ENCODE assay signal across 16 cellular contexts in the genomic region with DNA sequence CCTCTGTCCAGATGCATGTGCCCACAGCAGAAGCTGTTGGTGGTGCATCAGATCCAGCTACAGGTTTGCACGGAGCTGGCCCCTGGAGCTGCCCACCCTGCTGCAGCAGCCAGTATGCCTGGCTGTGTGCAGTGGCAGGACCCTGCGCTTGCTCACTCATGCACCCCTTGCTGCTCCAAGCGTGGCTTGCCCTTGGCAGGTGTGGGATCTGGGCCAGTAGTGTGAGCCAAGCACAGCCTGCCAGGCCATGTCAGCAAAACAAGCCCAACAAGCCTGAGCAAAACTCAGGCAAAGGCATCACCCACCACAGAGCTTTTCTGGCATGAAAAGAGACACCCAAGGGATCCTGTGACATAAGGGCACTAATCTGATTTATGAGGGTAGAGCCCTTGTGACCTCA. TPM values are rescaled to one million over a fixed set of nuclear protein-coding genes. Genes with fewer than 3 reads are reported as not detected.
DNase-seq lines count a peak whose midpoint lies in the region; TF ChIP-seq lines count a peak whose summit lies in the region.
"Had no signal": no experiment of that assay in that cellular context is flagged by ENCODE, and none has a peak within 500 bp of the region (broad histone marks: within the 10 kb centered on the region; RNA-seq: fewer than 3 reads in every experiment).

No MANE protein-coding gene starts in this region.

- H3K4me3 Mint-ChIP-seq in MCF 10A (ENCODE audit: unreplicated experiment) = no peak overlapping the region
- no peak overlapping the region for H3K4me3 Mint-ChIP-seq in neural progenitor cell
- H3K4me3 Mint-ChIP-seq: CD4-positive, CD25-positive, alpha-beta regulatory T cell had no signal

- H3K9ac ChIP-seq in mammary epithelial cell (ENCODE audit: insufficient read depth, low read length) (no peak overlapping the region), neural progenitor cell (no peak overlapping the region)
- H3K9ac ChIP-seq: BLaER1 treated with 17β-estradiol and CSF1 and Interleukin-3, amounts not matched to agents 10 nM and 100 nM had no signal

- no peaks in the 10 kb centered on the region for H3F3A ChIP-seq in neural progenitor cell (ENCODE audit: low read depth)

- H3K9me3 Mint-ChIP-seq in MCF 10A (ENCODE audit: unreplicated experiment) (no peaks in the 10 kb centered on the region), neural progenitor cell (no peaks in the 10 kb centered on the region)
- H3K9me3 Mint-ChIP-seq: CD4-positive, CD25-positive, alpha-beta regulatory T cell had no signal

- H3K27ac ChIP-seq in mammary epithelial cell (ENCODE audit: insufficient read depth, low read depth, low read length) (no peak overlapping the region), RWPE1 (peak overlapping the region; percentile 17), dorsolateral prefrontal cortex (no peak overlapping the region), neural progenitor cell (no peak overlapping the region)
- H3K27ac ChIP-seq: BLaER1 treated with 17β-estradiol and CSF1 and Interleukin-3, amounts not matched to agents 10 nM and 100 nM had no signal

- no peaks in the 10 kb centered on the region for H3K27me3 ChIP-seq in mammary epithelial cell (ENCODE audit: insufficient read depth, low read length)
- no peaks in the 10 kb centered on the region for H3K27me3 ChIP-seq in dorsolateral prefrontal cortex
- H3K27me3 ChIP-seq in neural progenitor cell = no peaks in the 10 kb centered on the region
- H3K27me3 ChIP-seq: BLaER1 treated with 17β-estradiol and CSF1 and Interleukin-3, amounts not matched to agents 10 nM and 100 nM had no signal

- H2AFZ ChIP-seq in mammary epithelial cell (ENCODE audit: low read depth, low read length) (no peak overlapping the region), neural progenitor cell (replicated peaks) (no peak overlapping the region)

- in situ Hi-C loops in mammary epithelial cell (cut with MboI; ENCODE audit: low sequenced_read_pairs in 2 of 2) = no loop called here

- CTCF ChIA-PET in mammary epithelial cell (lab: Charles Lee; ENCODE audit: low non-redundant PET) = no interaction called here
- CTCF ChIA-PET in MCF 10A (lab: Yijun Ruan, JAX) = interaction anchor here (0.7 kb wide), 1 partner anchor 27 kb away, joined by 5 read pairs; no protein-coding TSS in a partner anchor
- CTCF ChIA-PET in RWPE1 (lab: Yijun Ruan, JAX) = no interaction called here

- peak; percentile 7 for DNase-seq in mammary epithelial cell
- DNase-seq in MCF 10A (ENCODE audit: unreplicated experiment) = no peak
- no peak for DNase-seq in RWPE1 (ENCODE audit: low spot score)
- DNase-seq in epithelial cell of esophagus (ENCODE audit: low read depth) = peak; percentile 20
- DNase-seq in myocyte (ENCODE audit: low read depth) = peak; percentile 28
- no peak for DNase-seq in dorsolateral prefrontal cortex
- no peak for DNase-seq in neural progenitor cell (ENCODE audit: low spot score)
- DNase-seq in posterior vena cava (ENCODE audit: low spot score) = no peak
- DNase-seq: ACHN; CD4-positive, CD25-positive, alpha-beta regulatory T cell; DMS79; GOT3 had no signal

- H3K4me1 Mint-ChIP-seq in MCF 10A (ENCODE audit: insufficient read depth, unreplicated experiment) (no peaks in the 10 kb centered on the region), neural progenitor cell (peaks cover 2% of the 10 kb centered on the region)
- H3K4me1 Mint-ChIP-seq: CD4-positive, CD25-positive, alpha-beta regulatory T cell had no signal

- BruUV-seq in mammary epithelial cell (replicated peaks; lab: Mats Ljungman, UMichigan) (no TSS peak), MCF 10A (replicated peaks; lab: Mats Ljungman, UMichigan) (no TSS peak)

- no peaks in the 10 kb centered on the region for H3K36me3 ChIP-seq in mammary epithelial cell (ENCODE audit: insufficient read depth, low read length)
- no peaks in the 10 kb centered on the region for H3K36me3 ChIP-seq in neural progenitor cell
- H3K36me3 ChIP-seq: BLaER1 treated with 17β-estradiol and CSF1 and Interleukin-3, amounts not matched to agents 10 nM and 100 nM; HAP-1 had no signal

- H4K20me1 ChIP-seq in mammary epithelial cell (ENCODE audit: insufficient read depth, low read length) (no peaks in the 10 kb centered on the region), neural progenitor cell (ENCODE audit: low read depth) (no peaks in the 10 kb centered on the region)
- H4K20me1 ChIP-seq: BLaER1 treated with 17β-estradiol and CSF1 and Interleukin-3, amounts not matched to agents 10 nM and 100 nM had no signal

- no peaks in the 10 kb centered on the region for H3K9me3 ChIP-seq in mammary epithelial cell (replicated peaks; ENCODE audit: insufficient read depth, low read length)
- H3K9me3 ChIP-seq in neural progenitor cell (ENCODE audit: low read depth) = no peaks in the 10 kb centered on the region
- H3K9me3 ChIP-seq: HAP-1 had no signal

- H3K79me2 ChIP-seq in mammary epithelial cell (ENCODE audit: insufficient read depth, low read length) = no peaks in the 10 kb centered on the region
- no peaks in the 10 kb centered on the region for H3K79me2 ChIP-seq in neural progenitor cell (ENCODE audit: low read depth)

- intact Hi-C loops in mammary epithelial cell (cut with micrococcal nuclease) = no loop called here
- intact Hi-C loops in MCF 10A (cut with micrococcal nuclease) = no loop called here
- intact Hi-C loops in dorsolateral prefrontal cortex (cut with DNase I) = no loop called here
- intact Hi-C loops in posterior vena cava (cut with DNase I) = no loop called here

- no peaks in the 10 kb centered on the region for H3K36me3 Mint-ChIP-seq in MCF 10A (ENCODE audit: insufficient read depth, unreplicated experiment)
- H3K36me3 Mint-ChIP-seq in neural progenitor cell = no peaks in the 10 kb centered on the region
- H3K36me3 Mint-ChIP-seq: CD4-positive, CD25-positive, alpha-beta regulatory T cell had no signal

- TF ChIP-seq CTCF in mammary epithelial cell (conservative IDR thresholded peaks at IDR 0.05 in 1 of 2, IDR thresholded peaks at IDR 0.05 in 1 of 2; ENCODE audit: extremely low read depth in 1 of 2, insufficient read depth in 1 of 2, low read depth in 1 of 2, low read length in 2 of 2) (no peak), MCF 10A (IDR thresholded peaks at IDR 0.05; ENCODE audit: unreplicated experiment) (no peak), RWPE1 (conservative IDR thresholded peaks at IDR 0.05; ENCODE audit: low read depth) (no peak), epithelial cell of esophagus (IDR thresholded peaks at IDR 0.05; ENCODE audit: insufficient read depth, low read depth, low read length, missing control alignments) (no peak), dorsolateral prefrontal cortex (IDR thresholded peaks at IDR 0.05 in 54 of 56, conservative IDR thresholded peaks at IDR 0.05 in 2 of 56; ENCODE audit: low read depth in 1 of 56, partially characterized antibody in 56 of 56) (no peak), neural progenitor cell (IDR thresholded peaks at IDR 0.05) (no peak)

- H3K4me3 ChIP-seq in mammary epithelial cell (replicated peaks in 1 of 3; ENCODE audit: insufficient read depth in 1 of 3, low read depth in 2 of 3, low read length in 3 of 3) (no peak overlapping the region), epithelial cell of esophagus (ENCODE audit: low read length) (no peak overlapping the region), dorsolateral prefrontal cortex (no peak overlapping the region), neural progenitor cell (no peak overlapping the region)
- H3K4me3 ChIP-seq: BLaER1 treated with 17β-estradiol and CSF1 and Interleukin-3, amounts not matched to agents 10 nM and 100 nM; GM12878; HAP-1 had no signal

- H3K4me2 ChIP-seq in mammary epithelial cell (ENCODE audit: insufficient read depth, low read depth, low read length) (no peak overlapping the region), neural progenitor cell (no peak overlapping the region)
- H3K4me2 ChIP-seq: BLaER1 treated with 17β-estradiol and CSF1 and Interleukin-3, amounts not matched to agents 10 nM and 100 nM had no signal

- 50% methylated on average over 3 of the region's 3 CpGs for WGBS in mammary epithelial cell (ENCODE audit: low coverage, missing lambda C conversion rate)

- H3K27ac Mint-ChIP-seq in MCF 10A (ENCODE audit: low read depth, unreplicated experiment) (no peak overlapping the region), neural progenitor cell (no peak overlapping the region)

- H3K4me1 ChIP-seq in mammary epithelial cell (ENCODE audit: insufficient read depth, low read length) = no peaks in the 10 kb centered on the region
- no peaks in the 10 kb centered on the region for H3K4me1 ChIP-seq in neural progenitor cell
- H3K4me1 ChIP-seq: BLaER1 treated with 17β-estradiol and CSF1 and Interleukin-3, amounts not matched to agents 10 nM and 100 nM; HAP-1 had no signal

- POLR2A ChIA-PET in MCF 10A (lab: Yijun Ruan, JAX) (interaction anchor here (1.4 kb wide), 1 partner anchor 20 kb away, joined by 4 read pairs; no protein-coding TSS in a partner anchor), RWPE1 (lab: Yijun Ruan, JAX; ENCODE audit: low non-redundant PET) (no interaction called here)

- H3K27me3 Mint-ChIP-seq in MCF 10A (ENCODE audit: insufficient read depth, unreplicated experiment) = no peaks in the 10 kb centered on the region
- H3K27me3 Mint-ChIP-seq in neural progenitor cell (ENCODE audit: insufficient read depth, low read depth) = peaks cover 2% of the 10 kb centered on the region

- dilution Hi-C loops in mammary epithelial cell (cut with HindIII; ENCODE audit: low sequenced_read_pairs) = no loop called here

RNA-seq across cellular contexts. Expression of a gene that starts 18.3 kb away (rescaled TPM):
- total RNA-seq in mammary epithelial cell (10 to 100 TPM; 87.2 to 96.3 TPM), MCF 10A (2022) (140 and 152 TPM in 2 replicates), myocyte (94.3 and 98.0 TPM in 2 replicates), dorsolateral prefrontal cortex (100 to 1,000 TPM in 101 of 120 experiments, 10 to 100 TPM in 19; 79.2 to 151 (median 115) TPM), neural progenitor cell (ENCODE audit: low replicate concordance) (46.3 and 59.2 TPM in 2 replicates), posterior vena cava (10 to 100 TPM; 72.0 to 96.6 TPM)
- polyA plus RNA-seq in mammary epithelial cell = 26.1 TPM
- polyA minus RNA-seq in mammary epithelial cell = 186 TPM
- polyA plus RNA-seq in myocyte (2012) = 41.0 TPM

RNA-seq across cellular contexts. Expression of a gene that starts 22.5 kb away (rescaled TPM):
- 1 to 10 TPM; 2.1 to 5.7 TPM for total RNA-seq in mammary epithelial cell
- 0.58 TPM for polyA plus RNA-seq in mammary epithelial cell
- 7.5 TPM for polyA minus RNA-seq in mammary epithelial cell
- 1.3 and 2.4 TPM in 2 replicates for total RNA-seq in MCF 10A (2022)
- total RNA-seq in myocyte = 1.2 TPM in 2 replicates
- 0.61 TPM for polyA plus RNA-seq in myocyte (2012)
- 100 to 1,000 TPM; 111 to 352 (median 252) TPM for total RNA-seq in dorsolateral prefrontal cortex
- 26.9 and 30.7 TPM in 2 replicates for total RNA-seq in neural progenitor cell (ENCODE audit: low replicate concordance)
- total RNA-seq in posterior vena cava = 1 to 10 TPM; 6.9 to 8.8 TPM
- total RNA-seq: HT1080 had no signal

Comparison
In these comparisons a context has a peak if more than half of its experiments do, and no peak if none do; other contexts are left out.
1. DNase-seq: peak in mammary epithelial cell (single experiment), epithelial cell of esophagus (single experiment) and myocyte (single experiment); none in MCF 10A (single experiment), RWPE1 (single experiment), dorsolateral prefrontal cortex (0 of 10), neural progenitor cell (single experiment) and posterior vena cava (single experiment).